ENCODE assay signal across 8 cellular contexts in genomic region chr20:2006452-2007381, GRCh38. TPM values are rescaled to one million over a fixed set of nuclear protein-coding genes. Genes with fewer than 3 reads are reported as not detected.
DNase-seq lines count a peak whose midpoint lies in the region; ATAC-seq lines count a peak whose summit lies in the region.

No MANE protein-coding gene starts in this region.

- no peaks in the 10 kb centered on the region; the same call in 1 of the 2 replicates for H3K27me3 ChIP-seq in MG63

- ATAC-seq in left cardiac atrium: peak in 1 of 2 donors; percentile 22

- no peaks in the 10 kb centered on the region for H3K9me3 ChIP-seq in MG63

- DNase-seq in activated effector memory CD4-positive, alpha-beta T cell treated with anti-CD3 and anti-CD28 coated beads, Interleukin-2, amount 50 U/mL, for 16 hours: peak; percentile 74
- no peak for DNase-seq in activated effector memory CD4-positive, alpha-beta T cell treated with Interleukin-2 at 50 U/mL for 16 hours
- DNase-seq in MG63: peak; percentile 28
- DNase-seq in activated CD4-positive, alpha-beta memory T cell treated with anti-CD3 and anti-CD28 coated beads, Interleukin-2, amount 10 ng/mL, durations not matched to agents 7 days and 5 days: peak; percentile 42
- DNase-seq in left cardiac atrium: peak; percentile 31
- DNase-seq in stimulated activated CD4-positive, alpha-beta T cell treated with anti-CD3 and anti-CD28 coated beads, Interleukin-1b, Interleukin-23, amount 100 ng/mL, for 48 hours: peak; percentile 17
- no peak for DNase-seq in HuH-7.5 (ENCODE audit: low spot score)
- no peak for DNase-seq in effector CD4-positive, alpha-beta T cell

- peaks cover 13% of the 10 kb centered on the region for H3K27me3 Mint-ChIP-seq in activated CD4-positive, alpha-beta memory T cell treated with anti-CD3 and anti-CD28 coated beads, Interleukin-2, amount 10 ng/mL, durations not matched to agents 7 days and 5 days

- H3K27ac Mint-ChIP-seq in activated CD4-positive, alpha-beta memory T cell treated with anti-CD3 and anti-CD28 coated beads, Interleukin-2, amount 10 ng/mL, durations not matched to agents 7 days and 5 days: no peak overlapping the region

- POLR2A ChIA-PET in activated CD4-positive, alpha-beta memory T cell treated with anti-CD3 and anti-CD28 coated beads, Interleukin-2, amount 10 ng/mL, durations not matched to agents 7 days and 5 days (lab: Charles Lee): no interaction called here

- no peaks in the 10 kb centered on the region for H3K36me3 Mint-ChIP-seq in activated CD4-positive, alpha-beta memory T cell treated with anti-CD3 and anti-CD28 coated beads, Interleukin-2, amount 10 ng/mL, durations not matched to agents 7 days and 5 days (ENCODE audit: low read depth)

- no peak overlapping the region for H3K4me3 Mint-ChIP-seq in activated CD4-positive, alpha-beta memory T cell treated with anti-CD3 and anti-CD28 coated beads, Interleukin-2, amount 10 ng/mL, durations not matched to agents 7 days and 5 days

- H3K36me3 ChIP-seq in MG63: no peaks in the 10 kb centered on the region

- intact Hi-C loops in left cardiac atrium (cut with DNase I): no loop called here

- no peaks in the 10 kb centered on the region for H3K4me1 Mint-ChIP-seq in activated CD4-positive, alpha-beta memory T cell treated with anti-CD3 and anti-CD28 coated beads, Interleukin-2, amount 10 ng/mL, durations not matched to agents 7 days and 5 days

- no peaks in the 10 kb centered on the region for H3K9me3 Mint-ChIP-seq in activated CD4-positive, alpha-beta memory T cell treated with anti-CD3 and anti-CD28 coated beads, Interleukin-2, amount 10 ng/mL, durations not matched to agents 7 days and 5 days

- no peak overlapping the region for H3K4me3 ChIP-seq in MG63

- CTCF ChIA-PET in activated CD4-positive, alpha-beta memory T cell treated with anti-CD3 and anti-CD28 coated beads, Interleukin-2, amount 10 ng/mL, durations not matched to agents 7 days and 5 days (lab: Charles Lee): interaction anchor here (1.0 to 5.2 kb wide), 5 partner anchors 85 to 172 kb away, joined by 4 to 58 read pairs (median 4); no protein-coding TSS in a partner anchor

RNA-seq across cellular contexts. Expression of gene PDYN, which starts 12.9 kb away (rescaled TPM):
- not detected in 2 replicates for total RNA-seq in MG63 (2014; rRNA removed; shearing (Covaris generic); ENCODE audit: low replicate concordance)
- total RNA-seq in activated CD4-positive, alpha-beta memory T cell treated with anti-CD3 and anti-CD28 coated beads, Interleukin-2, amount 10 ng/mL, durations not matched to agents 7 days and 5 days: not detected
- total RNA-seq in left cardiac atrium: not detected

Comparison
In these comparisons a context has a peak if more than half of its experiments do, and no peak if none do; other contexts are left out.
1. DNase-seq: peak in activated effector memory CD4-positive, alpha-beta T cell treated with anti-CD3 and anti-CD28 coated beads, Interleukin-2, amount 50 U/mL, for 16 hours (single experiment), MG63 (single experiment), activated CD4-positive, alpha-beta memory T cell treated with anti-CD3 and anti-CD28 coated beads, Interleukin-2, amount 10 ng/mL, durations not matched to agents 7 days and 5 days (single experiment), left cardiac atrium (single experiment) and stimulated activated CD4-positive, alpha-beta T cell treated with anti-CD3 and anti-CD28 coated beads, Interleukin-1b, Interleukin-23, amount 100 ng/mL, for 48 hours (single experiment); none in activated effector memory CD4-positive, alpha-beta T cell treated with Interleukin-2 at 50 U/mL for 16 hours (single experiment), HuH-7.5 (single experiment) and effector CD4-positive, alpha-beta T cell (single experiment).